Comparison of ENCODE assay signal across 10 cellular contexts in the genomic region with DNA sequence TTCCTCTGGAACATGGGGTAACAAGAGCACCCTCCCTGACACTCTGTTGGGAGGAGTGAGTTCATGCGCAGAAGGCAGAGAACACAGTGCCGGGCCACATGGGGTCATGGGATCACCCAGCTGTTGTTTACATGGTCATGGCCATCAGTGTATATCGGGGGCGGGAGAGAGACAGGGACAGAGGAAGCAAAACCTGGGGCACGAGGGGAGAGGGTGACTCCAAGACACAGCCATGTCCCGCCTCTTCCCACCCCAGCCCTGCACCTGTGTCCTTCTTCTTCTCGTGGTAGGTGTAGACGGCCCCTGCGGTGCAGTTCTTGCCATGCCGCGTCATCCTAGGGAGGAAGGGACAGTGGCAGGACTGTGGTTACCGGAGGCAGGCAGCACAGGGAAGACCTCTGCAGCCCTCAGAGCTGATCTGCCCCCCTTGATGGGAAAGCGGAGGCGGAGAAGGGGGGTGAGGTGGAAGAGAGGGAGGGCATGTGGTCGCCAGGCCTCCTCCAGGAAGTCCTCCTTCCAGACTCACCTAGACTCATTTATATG. TPM values are rescaled to one million over a fixed set of nuclear protein-coding genes. Genes with fewer than 3 reads are reported as not detected.
DNase-seq lines count a peak whose midpoint lies in the region; ATAC-seq lines count a peak whose summit lies in the region.
"Had no signal": no experiment of that assay in that cellular context is flagged by ENCODE, and none has a peak within 500 bp of the region (broad histone marks: within the 10 kb centered on the region; RNA-seq: fewer than 3 reads in every experiment).

No MANE protein-coding gene starts in this region.

- DNase-seq in LHCN-M2 (ENCODE audit: low read depth) (peak; percentile 38), NCI-H510A (lab: John Stamatoyannopoulos, UW) (no peak), mesendoderm (no peak)
- DNase-seq in activated effector memory CD4-positive, alpha-beta T cell treated with Interleukin-2 at 50 U/mL for 16 hours: peak; percentile 35
- DNase-seq in stimulated activated CD4-positive, alpha-beta T cell treated with anti-CD3 and anti-CD28 coated beads, Interleukin-2, amount 100 ng/mL, for 24 hours: peak; percentile 41 to 45
- DNase-seq: NK-92 treated with Interleukin-12 subunit alpha and Interleukin-12 subunit beta, amount 100 ng/mL, for 24 hours; trophoblast cell had no signal

- H3K36me3 ChIP-seq in mesendoderm (ENCODE audit: control insufficient read depth, insufficient read depth, low read length): peaks cover 8% of the 10 kb centered on the region

- H3K79me1 ChIP-seq in mesendoderm (ENCODE audit: low read length): peaks cover 5% of the 10 kb centered on the region

- no peak overlapping the region for H3K18ac ChIP-seq in mesendoderm (ENCODE audit: low read length)

- H4K8ac ChIP-seq in mesendoderm (ENCODE audit: low read depth, low read length): no peak overlapping the region

- no peak overlapping the region for H2BK15ac ChIP-seq in mesendoderm (replicated peaks; ENCODE audit: low read depth)

- peaks cover 2% of the 10 kb centered on the region for H3K79me2 ChIP-seq in mesendoderm (ENCODE audit: control insufficient read depth, insufficient read depth, low read length)

- no peak overlapping the region for H3K9ac ChIP-seq in mesendoderm (ENCODE audit: low read length)

- H3K4me1 ChIP-seq in mesendoderm (ENCODE audit: control insufficient read depth, low read depth, low read length): no peaks in the 10 kb centered on the region

- H2AK5ac ChIP-seq in mesendoderm (ENCODE audit: low read length): no peak overlapping the region

- H2BK120ac ChIP-seq in mesendoderm (ENCODE audit: low read depth, low read length): no peak overlapping the region

- ATAC-seq in HG02642 (IDR thresholded peaks at IDR 0.05; ENCODE audit: poor library complexity, unreplicated experiment) (no peak), HG03469 (IDR thresholded peaks at IDR 0.05; ENCODE audit: unreplicated experiment) (no peak)

- H3K27ac ChIP-seq in layer of hippocampus (ENCODE audit: low read depth, low read length) (peak overlapping the region; percentile 70), mesendoderm (ENCODE audit: low read depth, low read length) (no peak overlapping the region)

- H4K5ac ChIP-seq in mesendoderm (ENCODE audit: low read length): no peak overlapping the region

- H3K27me3 ChIP-seq in layer of hippocampus (ENCODE audit: control insufficient read depth, insufficient read depth, low read length) (no peaks in the 10 kb centered on the region), mesendoderm (ENCODE audit: insufficient read depth, low read length, poor library complexity) (no peaks in the 10 kb centered on the region)

- WGBS in mesendoderm (ENCODE audit: extremely low coverage, insufficient coverage, low lambda C conversion rate): no CpG with 5 or more reads among the region's 15 CpGs

- no peak overlapping the region for H3K56ac ChIP-seq in mesendoderm (ENCODE audit: low read length)

- no peak overlapping the region for H3K23ac ChIP-seq in mesendoderm (ENCODE audit: low read length)

- H3K4me2 ChIP-seq in mesendoderm (ENCODE audit: low read length): no peak overlapping the region

- no peak overlapping the region for H3K4ac ChIP-seq in mesendoderm (ENCODE audit: low read depth, low read length)

- H2BK5ac ChIP-seq in mesendoderm (ENCODE audit: low read length): no peak overlapping the region

- H3K4me3 ChIP-seq in mesendoderm (ENCODE audit: low read length): no peak overlapping the region

RNA-seq across cellular contexts. Expression of gene NOSIP, which starts 19.9 kb away (rescaled TPM):
- 75.2 and 76.8 TPM in 2 replicates for total RNA-seq in LHCN-M2 (2014; rRNA removed)
- 116 TPM for polyA plus RNA-seq in LHCN-M2 (2012)
- 54.8 TPM for polyA plus RNA-seq in mesendoderm (2013, experiment 1 of 2)
- polyA plus RNA-seq in mesendoderm (2013, experiment 2 of 2): 56.3 TPM

RNA-seq across cellular contexts. Expression of gene PRRG2, which starts 20.7 kb away (rescaled TPM):
- 0.29 and 0.38 TPM in 2 replicates for total RNA-seq in LHCN-M2 (2014; rRNA removed)
- polyA plus RNA-seq in LHCN-M2 (2012): 0.11 TPM
- polyA plus RNA-seq in mesendoderm (2013, experiment 1 of 2): 2.1 TPM
- polyA plus RNA-seq in mesendoderm (2013, experiment 2 of 2): 2.8 TPM

RNA-seq across cellular contexts. Expression of gene PRR12, which starts 30.6 kb away (rescaled TPM):
- total RNA-seq in LHCN-M2 (2014; rRNA removed): 3.8 and 5.5 TPM in 2 replicates
- 9.0 TPM for polyA plus RNA-seq in LHCN-M2 (2012)
- 20.3 TPM for polyA plus RNA-seq in mesendoderm (2013, experiment 1 of 2)
- polyA plus RNA-seq in mesendoderm (2013, experiment 2 of 2): 20.4 TPM

RNA-seq across cellular contexts. Expression of gene RCN3, which starts 32.6 kb away (rescaled TPM):
- 234 and 287 TPM in 2 replicates for total RNA-seq in LHCN-M2 (2014; rRNA removed)
- 200 TPM for polyA plus RNA-seq in LHCN-M2 (2012)
- 7.1 TPM for polyA plus RNA-seq in mesendoderm (2013, experiment 1 of 2)
- 8.6 TPM for polyA plus RNA-seq in mesendoderm (2013, experiment 2 of 2)

RNA-seq across cellular contexts. Expression of gene FCGRT, which starts 48.0 kb away (rescaled TPM):
- 95.6 and 96.2 TPM in 2 replicates for total RNA-seq in LHCN-M2 (2014; rRNA removed)
- polyA plus RNA-seq in LHCN-M2 (2012): 112 TPM
- polyA plus RNA-seq in mesendoderm (2013, experiment 1 of 2): 18.9 TPM
- polyA plus RNA-seq in mesendoderm (2013, experiment 2 of 2): 16.9 TPM

Comparison
In these comparisons a context has a peak if more than half of its experiments do, and no peak if none do; other contexts are left out.
1. DNase-seq: peak in LHCN-M2 (single experiment), activated effector memory CD4-positive, alpha-beta T cell treated with Interleukin-2 at 50 U/mL for 16 hours (single experiment) and stimulated activated CD4-positive, alpha-beta T cell treated with anti-CD3 and anti-CD28 coated beads, Interleukin-2, amount 100 ng/mL, for 24 hours (2 of 2); none in NCI-H510A (single experiment) and mesendoderm (single experiment).